Comparison of ENCODE assay signal across 1 cellular context in the genomic region with DNA sequence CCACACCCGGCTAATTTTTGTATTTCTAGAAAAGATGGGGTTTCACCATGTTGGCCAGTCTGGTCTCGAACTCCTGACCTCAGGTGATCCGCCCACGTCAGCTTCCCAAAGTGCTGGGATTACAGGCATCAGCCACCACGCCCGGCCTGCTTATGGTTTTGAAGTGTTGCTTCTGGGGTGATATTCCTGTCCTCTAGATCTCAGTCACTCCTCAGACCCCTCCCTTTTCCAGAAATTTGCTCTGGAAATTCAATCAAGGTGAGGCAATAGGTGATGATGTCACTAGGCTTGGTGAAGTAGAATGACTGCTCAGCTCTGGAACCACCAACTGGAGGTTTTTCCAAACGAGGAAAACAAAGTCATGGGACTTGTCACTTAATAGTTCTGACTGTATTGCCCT.
A peak's percentile ranks its signal among the peaks of the same experiment; 100 is the strongest.
TF ChIP-seq lines count a peak whose summit lies in the region.

No MANE protein-coding gene starts in this region.

TF ChIP-seq in K562, 482 proteins besides CTCF, POLR2A, EP300 and RAD21:
- TF ChIP-seq CEBPG (CRISPR knock-in tag; IDR thresholded peaks at IDR 0.05) (0 out of 2 replicates have a peak, but pooled peaks have one; percentile 13), CEBPG (tag; conservative IDR thresholded peaks at IDR 0.05 in 1 of 2, IDR thresholded peaks at IDR 0.05 in 1 of 2) (peak; percentile 55 to 67; a peak in 2 of 4 replicates), ZNF668 (CRISPR knock-in tag; IDR thresholded peaks at IDR 0.05) (no peak), RFX5 (IDR thresholded peaks at IDR 0.05; ENCODE audit: low read depth, low read length) (no peak), NR2C1 (IDR thresholded peaks at IDR 0.05) (no peak), NR2C1 (tag; IDR thresholded peaks at IDR 0.05) (0 out of 2 replicates have a peak, but pooled peaks have one; percentile 12), U2AF2 (optimal IDR thresholded peaks at IDR 0.05; ENCODE audit: low read depth, low read length) (no peak), EGR1 (conservative IDR thresholded peaks at IDR 0.05) (peak; percentile 48), ARNT (IDR thresholded peaks at IDR 0.05) (peak in 1 of 2 experiments; percentile 98; a peak in 2 of 4 replicates), ZEB2 (IDR thresholded peaks at IDR 0.05) (peak; percentile 26; the same call in 1 of the 2 replicates), JUN (IDR thresholded peaks at IDR 0.05; ENCODE audit: borderline replicate concordance, low read depth, low read length) (0 out of 2 replicates have a peak, but pooled peaks have one; percentile 30), JUN (CRISPR knock-in tag; IDR thresholded peaks at IDR 0.05; ENCODE audit: borderline replicate concordance) (no peak), JUND (IDR thresholded peaks at IDR 0.05; ENCODE audit: borderline replicate concordance, low read depth, low read length) (peak; percentile 36; the same call in 1 of the 2 replicates), JUND (tag; IDR thresholded peaks at IDR 0.05; ENCODE audit: borderline replicate concordance, low read depth, low read length) (no peak), SMARCA4 (IDR thresholded peaks at IDR 0.05) (0 out of 2 replicates have a peak, but pooled peaks have one; percentile 9), ATF7 (IDR thresholded peaks at IDR 0.05) (peak; percentile 74; the same call in 1 of the 2 replicates), CEBPB (tag; IDR thresholded peaks at IDR 0.05) (peak; percentile 23; the same call in 1 of the 2 replicates), ELF1 (tag; IDR thresholded peaks at IDR 0.05) (no peak), GABPB2 (CRISPR knock-in tag; conservative IDR thresholded peaks at IDR 0.05) (no peak)
- TF ChIP-seq, protein P1, sequence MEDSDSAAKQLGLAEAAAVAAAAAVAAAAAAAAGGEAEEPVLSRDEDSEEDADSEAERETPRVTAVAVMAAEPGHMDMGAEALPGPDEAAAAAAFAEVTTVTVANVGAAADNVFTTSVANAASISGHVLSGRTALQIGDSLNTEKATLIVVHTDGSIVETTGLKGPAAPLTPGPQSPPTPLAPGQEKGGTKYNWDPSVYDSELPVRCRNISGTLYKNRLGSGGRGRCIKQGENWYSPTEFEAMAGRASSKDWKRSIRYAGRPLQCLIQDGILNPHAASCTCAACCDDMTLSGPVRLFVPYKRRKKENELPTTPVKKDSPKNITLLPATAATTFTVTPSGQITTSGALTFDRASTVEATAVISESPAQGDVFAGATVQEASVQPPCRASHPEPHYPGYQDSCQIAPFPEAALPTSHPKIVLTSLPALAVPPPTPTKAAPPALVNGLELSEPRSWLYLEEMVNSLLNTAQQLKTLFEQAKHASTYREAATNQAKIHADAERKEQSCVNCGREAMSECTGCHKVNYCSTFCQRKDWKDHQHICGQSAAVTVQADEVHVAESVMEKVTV (CRISPR knock-in tag; IDR thresholded peaks at IDR 0.05) = no peak
- TF ChIP-seq, protein P2, sequence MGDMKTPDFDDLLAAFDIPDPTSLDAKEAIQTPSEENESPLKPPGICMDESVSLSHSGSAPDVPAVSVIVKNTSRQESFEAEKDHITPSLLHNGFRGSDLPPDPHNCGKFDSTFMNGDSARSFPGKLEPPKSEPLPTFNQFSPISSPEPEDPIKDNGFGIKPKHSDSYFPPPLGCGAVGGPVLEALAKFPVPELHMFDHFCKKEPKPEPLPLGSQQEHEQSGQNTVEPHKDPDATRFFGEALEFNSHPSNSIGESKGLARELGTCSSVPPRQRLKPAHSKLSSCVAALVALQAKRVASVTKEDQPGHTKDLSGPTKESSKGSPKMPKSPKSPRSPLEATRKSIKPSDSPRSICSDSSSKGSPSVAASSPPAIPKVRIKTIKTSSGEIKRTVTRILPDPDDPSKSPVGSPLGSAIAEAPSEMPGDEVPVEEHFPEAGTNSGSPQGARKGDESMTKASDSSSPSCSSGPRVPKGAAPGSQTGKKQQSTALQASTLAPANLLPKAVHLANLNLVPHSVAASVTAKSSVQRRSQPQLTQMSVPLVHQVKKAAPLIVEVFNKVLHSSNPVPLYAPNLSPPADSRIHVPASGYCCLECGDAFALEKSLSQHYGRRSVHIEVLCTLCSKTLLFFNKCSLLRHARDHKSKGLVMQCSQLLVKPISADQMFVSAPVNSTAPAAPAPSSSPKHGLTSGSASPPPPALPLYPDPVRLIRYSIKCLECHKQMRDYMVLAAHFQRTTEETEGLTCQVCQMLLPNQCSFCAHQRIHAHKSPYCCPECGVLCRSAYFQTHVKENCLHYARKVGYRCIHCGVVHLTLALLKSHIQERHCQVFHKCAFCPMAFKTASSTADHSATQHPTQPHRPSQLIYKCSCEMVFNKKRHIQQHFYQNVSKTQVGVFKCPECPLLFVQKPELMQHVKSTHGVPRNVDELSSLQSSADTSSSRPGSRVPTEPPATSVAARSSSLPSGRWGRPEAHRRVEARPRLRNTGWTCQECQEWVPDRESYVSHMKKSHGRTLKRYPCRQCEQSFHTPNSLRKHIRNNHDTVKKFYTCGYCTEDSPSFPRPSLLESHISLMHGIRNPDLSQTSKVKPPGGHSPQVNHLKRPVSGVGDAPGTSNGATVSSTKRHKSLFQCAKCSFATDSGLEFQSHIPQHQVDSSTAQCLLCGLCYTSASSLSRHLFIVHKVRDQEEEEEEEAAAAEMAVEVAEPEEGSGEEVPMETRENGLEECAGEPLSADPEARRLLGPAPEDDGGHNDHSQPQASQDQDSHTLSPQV (IDR thresholded peaks at IDR 0.05) = 0 out of 2 replicates have a peak, but pooled peaks have one; percentile 13
- TF ChIP-seq, protein P3, sequence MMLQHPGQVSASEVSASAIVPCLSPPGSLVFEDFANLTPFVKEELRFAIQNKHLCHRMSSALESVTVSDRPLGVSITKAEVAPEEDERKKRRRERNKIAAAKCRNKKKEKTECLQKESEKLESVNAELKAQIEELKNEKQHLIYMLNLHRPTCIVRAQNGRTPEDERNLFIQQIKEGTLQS (IDR thresholded peaks at IDR 0.05) = peak; percentile 89
- TF ChIP-seq, protein P3 (CRISPR knock-in tag; conservative IDR thresholded peaks at IDR 0.05) = no peak
- TF ChIP-seq, protein P4, sequence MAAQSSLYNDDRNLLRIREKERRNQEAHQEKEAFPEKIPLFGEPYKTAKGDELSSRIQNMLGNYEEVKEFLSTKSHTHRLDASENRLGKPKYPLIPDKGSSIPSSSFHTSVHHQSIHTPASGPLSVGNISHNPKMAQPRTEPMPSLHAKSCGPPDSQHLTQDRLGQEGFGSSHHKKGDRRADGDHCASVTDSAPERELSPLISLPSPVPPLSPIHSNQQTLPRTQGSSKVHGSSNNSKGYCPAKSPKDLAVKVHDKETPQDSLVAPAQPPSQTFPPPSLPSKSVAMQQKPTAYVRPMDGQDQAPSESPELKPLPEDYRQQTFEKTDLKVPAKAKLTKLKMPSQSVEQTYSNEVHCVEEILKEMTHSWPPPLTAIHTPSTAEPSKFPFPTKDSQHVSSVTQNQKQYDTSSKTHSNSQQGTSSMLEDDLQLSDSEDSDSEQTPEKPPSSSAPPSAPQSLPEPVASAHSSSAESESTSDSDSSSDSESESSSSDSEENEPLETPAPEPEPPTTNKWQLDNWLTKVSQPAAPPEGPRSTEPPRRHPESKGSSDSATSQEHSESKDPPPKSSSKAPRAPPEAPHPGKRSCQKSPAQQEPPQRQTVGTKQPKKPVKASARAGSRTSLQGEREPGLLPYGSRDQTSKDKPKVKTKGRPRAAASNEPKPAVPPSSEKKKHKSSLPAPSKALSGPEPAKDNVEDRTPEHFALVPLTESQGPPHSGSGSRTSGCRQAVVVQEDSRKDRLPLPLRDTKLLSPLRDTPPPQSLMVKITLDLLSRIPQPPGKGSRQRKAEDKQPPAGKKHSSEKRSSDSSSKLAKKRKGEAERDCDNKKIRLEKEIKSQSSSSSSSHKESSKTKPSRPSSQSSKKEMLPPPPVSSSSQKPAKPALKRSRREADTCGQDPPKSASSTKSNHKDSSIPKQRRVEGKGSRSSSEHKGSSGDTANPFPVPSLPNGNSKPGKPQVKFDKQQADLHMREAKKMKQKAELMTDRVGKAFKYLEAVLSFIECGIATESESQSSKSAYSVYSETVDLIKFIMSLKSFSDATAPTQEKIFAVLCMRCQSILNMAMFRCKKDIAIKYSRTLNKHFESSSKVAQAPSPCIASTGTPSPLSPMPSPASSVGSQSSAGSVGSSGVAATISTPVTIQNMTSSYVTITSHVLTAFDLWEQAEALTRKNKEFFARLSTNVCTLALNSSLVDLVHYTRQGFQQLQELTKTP (IDR thresholded peaks at IDR 0.05; ENCODE audit: low read depth in 1 of 2, partially characterized antibody in 2 of 2) = no peak
- TF ChIP-seq, protein P5, sequence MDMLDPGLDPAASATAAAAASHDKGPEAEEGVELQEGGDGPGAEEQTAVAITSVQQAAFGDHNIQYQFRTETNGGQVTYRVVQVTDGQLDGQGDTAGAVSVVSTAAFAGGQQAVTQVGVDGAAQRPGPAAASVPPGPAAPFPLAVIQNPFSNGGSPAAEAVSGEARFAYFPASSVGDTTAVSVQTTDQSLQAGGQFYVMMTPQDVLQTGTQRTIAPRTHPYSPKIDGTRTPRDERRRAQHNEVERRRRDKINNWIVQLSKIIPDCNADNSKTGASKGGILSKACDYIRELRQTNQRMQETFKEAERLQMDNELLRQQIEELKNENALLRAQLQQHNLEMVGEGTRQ (CRISPR knock-in tag; IDR thresholded peaks at IDR 0.05) = no peak
TF ChIP-seq in K562: peak in this region for 12.
